9 cellular contexts compared by ENCODE assay signal in genomic region chr1:192008281-192008825, GRCh38.
"Had no signal": no experiment of that assay in that cellular context is flagged by ENCODE, and none has a peak within 500 bp of the region (broad histone marks: within the 10 kb centered on the region; RNA-seq: fewer than 3 reads in every experiment).

No MANE protein-coding gene starts in this region.

- FAIRE-seq: HepG2, K562 had no signal

- H3K4me3 ChIP-seq: GM23248, HAP-1, K562 had no signal

- DNase-seq: GM23248, GOT3, H7, KG1 had no signal

- H3K9me3 ChIP-seq: HAP-1 had no signal

- H3K36me3 ChIP-seq: HAP-1 had no signal

- H3K27ac ChIP-seq: GM23248, HL-60 had no signal

- H3K4me1 ChIP-seq: HAP-1 had no signal

- ATAC-seq: HCT116, HepG2, K562 had no signal

- H2AFZ ChIP-seq: GM23248 had no signal

- H3K9ac ChIP-seq: GM23248 had no signal
